ENCODE assay signal across 16 cellular contexts in the genomic region with DNA sequence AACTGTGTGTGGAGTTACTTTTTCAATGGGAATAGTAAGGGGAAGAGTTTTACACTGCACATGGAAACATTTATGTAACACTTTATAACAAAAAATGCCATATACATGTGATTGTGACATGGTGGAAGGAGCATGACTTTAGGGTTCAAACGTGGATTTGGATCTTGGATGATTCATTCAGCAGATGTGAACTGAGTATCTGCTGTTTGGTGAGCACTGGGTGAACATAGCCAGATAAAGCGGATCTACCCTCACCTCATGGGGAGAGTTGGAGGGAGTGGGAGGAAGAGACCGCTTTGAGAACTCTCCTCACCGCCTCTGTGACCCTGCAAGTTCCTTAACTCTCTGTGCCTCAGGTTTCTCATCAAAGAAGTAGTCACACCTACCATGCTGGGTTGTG. TPM values are rescaled to one million over a fixed set of nuclear protein-coding genes. Genes with fewer than 3 reads are reported as not detected.
DNase-seq lines count a peak whose midpoint lies in the region; TF ChIP-seq lines count a peak whose summit lies in the region.
"Had no signal": no experiment of that assay in that cellular context is flagged by ENCODE, and none has a peak within 500 bp of the region (broad histone marks: within the 10 kb centered on the region; RNA-seq: fewer than 3 reads in every experiment).

No MANE protein-coding gene starts in this region.

- POLR2A ChIA-PET in A673 (lab: Charles Lee; ENCODE audit: low non-redundant PET): interaction anchor here (0.9 kb wide), 1 partner anchor 11 kb away, joined by 3 read pairs; no protein-coding TSS in a partner anchor

- no TSS peak for BruUV-seq in A673 (replicated peaks; lab: Mats Ljungman, UMichigan)

- intact Hi-C loops in A673 (cut with micrococcal nuclease; ENCODE audit: unreplicated experiment): no loop called here
- intact Hi-C loops in dendritic cell treated with granulocyte-macrophage colony-stimulating factor and Interleukin-4, amounts not matched to agents 40 ng/mL and 50 ng/mL, for 4 days (cut with micrococcal nuclease): loop anchor here (10.0 kb wide), 1 partner anchor 67 kb away; no protein-coding TSS in a partner anchor

- peaks cover 8% of the 10 kb centered on the region for H3K27me3 Mint-ChIP-seq in dendritic cell treated with granulocyte-macrophage colony-stimulating factor and Interleukin-4, amounts not matched to agents 40 ng/mL and 50 ng/mL, for 4 days
- peaks cover 8% of the 10 kb centered on the region for H3K27me3 Mint-ChIP-seq in neural progenitor cell (ENCODE audit: insufficient read depth, low read depth)

- DNase-seq in A673 (ENCODE audit: low spot score) (no peak), MV-4-11 (lab: John Stamatoyannopoulos, UW) (peak; percentile 14), neural progenitor cell (ENCODE audit: low spot score) (no peak), NCI-H510A treated with DMSO at 0.1 percent for 48 hours (lab: John Stamatoyannopoulos, UW) (no peak), ecto neural progenitor cell (ENCODE audit: low spot score) (no peak), HUDEP-2 (lab: John Stamatoyannopoulos, UW; ENCODE audit: unreplicated experiment in 76 of 76) (no peak)
- DNase-seq: DMS 273 treated with DMSO at 0.1 percent for 48 hours, GF-D8, HFFc6, Kasumi-1, MM.1S, NCI-H187 treated with DMSO at 0.1 percent for 48 hours, RPMI8226, SJCRH30 had no signal

- H3K4me3 ChIP-seq in A673 (ENCODE audit: low read depth, low read length, poor library complexity, severe bottlenecking) (no peak overlapping the region), neural progenitor cell (no peak overlapping the region)
- H3K4me3 ChIP-seq: SJCRH30 had no signal

- H3K27me3 ChIP-seq in A673 (replicated peaks; ENCODE audit: insufficient read depth, low read depth, low read length, poor library complexity): no peaks in the 10 kb centered on the region
- no peaks in the 10 kb centered on the region for H3K27me3 ChIP-seq in neural progenitor cell
- H3K27me3 ChIP-seq: SJCRH30 had no signal

- H3K27ac Mint-ChIP-seq in dendritic cell treated with granulocyte-macrophage colony-stimulating factor and Interleukin-4, amounts not matched to agents 40 ng/mL and 50 ng/mL, for 4 days: peak overlapping the region; percentile 83
- H3K27ac Mint-ChIP-seq in neural progenitor cell: no peak overlapping the region
- H3K27ac Mint-ChIP-seq: HFFc6 had no signal

- H4K20me1 ChIP-seq in neural progenitor cell (ENCODE audit: low read depth): peaks cover 56% of the 10 kb centered on the region

- TF ChIP-seq CTCF in A673 (conservative IDR thresholded peaks at IDR 0.05; ENCODE audit: low read depth, low read length) (no peak), neural progenitor cell (IDR thresholded peaks at IDR 0.05) (no peak)

- peaks cover 55% of the 10 kb centered on the region for H3K4me1 Mint-ChIP-seq in dendritic cell treated with granulocyte-macrophage colony-stimulating factor and Interleukin-4, amounts not matched to agents 40 ng/mL and 50 ng/mL, for 4 days (ENCODE audit: low read depth)
- H3K4me1 Mint-ChIP-seq in neural progenitor cell: peaks cover 47% of the 10 kb centered on the region

- H3F3A ChIP-seq in neural progenitor cell (ENCODE audit: low read depth): peaks cover 35% of the 10 kb centered on the region

- CTCF ChIA-PET in A673 (lab: Charles Lee): no interaction called here

- H3K9me3 ChIP-seq in A673 (ENCODE audit: low read depth, low read length, poor library complexity, severe bottlenecking) (no peaks in the 10 kb centered on the region), neural progenitor cell (ENCODE audit: low read depth) (no peaks in the 10 kb centered on the region)
- H3K9me3 ChIP-seq: SJCRH30 had no signal

- H3K36me3 ChIP-seq in A673 (ENCODE audit: insufficient read depth, low read length, poor library complexity, severe bottlenecking): peaks cover 11% of the 10 kb centered on the region
- no peaks in the 10 kb centered on the region for H3K36me3 ChIP-seq in neural progenitor cell

- H3K79me2 ChIP-seq in neural progenitor cell (ENCODE audit: low read depth): peaks cover 66% of the 10 kb centered on the region

- H2AFZ ChIP-seq in neural progenitor cell (replicated peaks): no peak overlapping the region

- peaks cover 14% of the 10 kb centered on the region for H3K4me1 ChIP-seq in A673 (ENCODE audit: insufficient read depth, low read length, poor library complexity, severe bottlenecking)
- no peaks in the 10 kb centered on the region for H3K4me1 ChIP-seq in neural progenitor cell
- H3K4me1 ChIP-seq: SJCRH30 had no signal

- H3K9me3 Mint-ChIP-seq in dendritic cell treated with granulocyte-macrophage colony-stimulating factor and Interleukin-4, amounts not matched to agents 40 ng/mL and 50 ng/mL, for 4 days: no peaks in the 10 kb centered on the region
- no peaks in the 10 kb centered on the region for H3K9me3 Mint-ChIP-seq in neural progenitor cell
- H3K9me3 Mint-ChIP-seq: CD14-positive monocyte, HFFc6 had no signal

- H3K27ac ChIP-seq in A673 (ENCODE audit: low read depth, low read length, poor library complexity, severe bottlenecking) (peak overlapping the region; percentile 41), neural progenitor cell (peak overlapping the region; percentile 46)
- H3K27ac ChIP-seq: SJCRH30 had no signal

- H3K36me3 Mint-ChIP-seq in dendritic cell treated with granulocyte-macrophage colony-stimulating factor and Interleukin-4, amounts not matched to agents 40 ng/mL and 50 ng/mL, for 4 days (ENCODE audit: low read depth): peaks cover 19% of the 10 kb centered on the region
- peaks cover 2% of the 10 kb centered on the region for H3K36me3 Mint-ChIP-seq in neural progenitor cell

- no peak overlapping the region for H3K4me2 ChIP-seq in neural progenitor cell

- no peak overlapping the region for H3K4me3 Mint-ChIP-seq in dendritic cell treated with granulocyte-macrophage colony-stimulating factor and Interleukin-4, amounts not matched to agents 40 ng/mL and 50 ng/mL, for 4 days
- H3K4me3 Mint-ChIP-seq in neural progenitor cell: no peak overlapping the region
- H3K4me3 Mint-ChIP-seq: HFFc6 had no signal

- peak overlapping the region; percentile 46 for H3K9ac ChIP-seq in neural progenitor cell

RNA-seq across cellular contexts. Expression of a gene that starts 3.1 kb away (rescaled TPM):
- 44.8 and 51.2 TPM in 2 replicates for total RNA-seq in A673 (2021)
- total RNA-seq in neural progenitor cell (ENCODE audit: low replicate concordance): 38.7 and 40.4 TPM in 2 replicates

RNA-seq across cellular contexts. Expression of a gene that starts 24.9 kb away (rescaled TPM):
- total RNA-seq in A673 (2021) (3.9 and 7.6 TPM in 2 replicates), neural progenitor cell (ENCODE audit: low replicate concordance) (70.6 and 139 TPM in 2 replicates)

RNA-seq across cellular contexts. Expression of a gene that starts 32.5 kb away (rescaled TPM):
- total RNA-seq in A673 (2021): 615 and 652 TPM in 2 replicates
- 86.0 and 337 TPM in 2 replicates for total RNA-seq in neural progenitor cell (ENCODE audit: low replicate concordance)

RNA-seq across cellular contexts. Expression of a gene that starts 44.3 kb away (rescaled TPM):
- 136 and 140 TPM in 2 replicates for total RNA-seq in A673 (2021)
- total RNA-seq in neural progenitor cell (ENCODE audit: low replicate concordance): 51.3 and 84.8 TPM in 2 replicates
